ENCODE assay signal across 7 cellular contexts in genomic region chr17:68511671-68512246, GRCh38. TPM values are rescaled to one million over a fixed set of nuclear protein-coding genes. Genes with fewer than 3 reads are reported as not detected.
A peak's percentile ranks its signal among the peaks of the same experiment; 100 is the strongest.
DNase-seq lines count a peak whose midpoint lies in the region; FAIRE-seq and TF ChIP-seq lines count a peak whose summit lies in the region.

No MANE protein-coding gene starts in this region.

- no peak; the same call in 1 of the 2 replicates for TF ChIP-seq POLR2A in GM12891 (IDR thresholded peaks at IDR 0.05; ENCODE audit: low read depth, low read length)

- peak overlapping the region; percentile 93 for H3K27ac ChIP-seq in iPS-20b (ENCODE audit: low read length)
- peak overlapping the region; percentile 95 for H3K27ac ChIP-seq in small intestine (ENCODE audit: low read depth in 1 of 2, low read length in 1 of 2)

- peaks cover 7% of the 10 kb centered on the region; the same call in 1 of the 2 replicates for H3K4me1 ChIP-seq in iPS-20b (ENCODE audit: insufficient read depth, low read length)
- H3K4me1 ChIP-seq in small intestine (ENCODE audit: control insufficient read depth in 2 of 2, insufficient read depth in 1 of 2, low read depth in 1 of 2, low read length in 1 of 2) = peaks cover 0 to 2% of the 10 kb centered on the region in 2 donors

- H3K4me3 ChIP-seq in iPS-20b (ENCODE audit: low read length) = peak overlapping the region; percentile 87
- H3K4me3 ChIP-seq in small intestine (ENCODE audit: low read depth in 1 of 2, low read length in 2 of 2) = peak overlapping the region; percentile 81 to 89

- 0 to 1% (median 0%) methylated on average over 40 to 49 of the region's 49 CpGs for WGBS in small intestine, 3 donors

- DNase-seq in GM12891 (ENCODE audit: insufficient read length, low spot score) (peak; percentile 49), HEK293T (ENCODE audit: extremely low spot score) (peak; percentile 66), NCI-H1092 (lab: John Stamatoyannopoulos, UW) (peak; percentile 89), T-helper 2 cell (peak; percentile 39 to 76 (median 72)), brain pericyte (ENCODE audit: low read depth, low spot score) (peak; percentile 50), small intestine (no peak)

- H3K9ac ChIP-seq in iPS-20b (ENCODE audit: low read depth, low read length) = peak overlapping the region; percentile 87; the same call in 1 of the 2 replicates

- CTCF ChIA-PET in HEK293T (lab: Yijun Ruan, JAX) = interaction anchor here (0.9 kb wide), 1 partner anchor 24 kb away, joined by 5 read pairs; no protein-coding TSS in a partner anchor

- H3K36me3 ChIP-seq in iPS-20b (ENCODE audit: insufficient read depth, low read depth, low read length) (peaks cover 21% of the 10 kb centered on the region), small intestine (ENCODE audit: control insufficient read depth in 2 of 2, insufficient read depth in 2 of 2, low read length in 2 of 2) (peaks cover 0 to 2% of the 10 kb centered on the region in 2 donors)

- H3K27me3 ChIP-seq in iPS-20b (ENCODE audit: insufficient read depth, low read length) (no peaks in the 10 kb centered on the region), small intestine (ENCODE audit: control insufficient read depth in 2 of 2, insufficient read depth in 2 of 2, low read length in 2 of 2) (no peaks in the 10 kb centered on the region)

- POLR2A ChIA-PET in HEK293T (lab: Yijun Ruan, JAX) = interaction anchor here (0.7 to 1.8 kb wide), 12 partner anchors 10 to 264 kb away, joined by 3 to 15 read pairs (median 4); partner anchors contain the start of genes AMZ2 and FAM20A

- H3K9me3 ChIP-seq in iPS-20b (ENCODE audit: insufficient read depth, low read depth, low read length) = no peaks in the 10 kb centered on the region
- no peaks in the 10 kb centered on the region for H3K9me3 ChIP-seq in small intestine (ENCODE audit: control insufficient read depth, low read depth)

- FAIRE-seq in GM12891 (lab: Jason Lieb, UNC) (peak; percentile 28), small intestine (lab: Jason Lieb, UNC) (no peak)

TF ChIP-seq in GM12891, 5 proteins besides CTCF, POLR2A, EP300 and RAD21:
- no peak for TF ChIP-seq POU2F2 (IDR thresholded peaks at IDR 0.05; ENCODE audit: low read depth, low read length)
- no peak for TF ChIP-seq POLR2AphosphoS5 (IDR thresholded peaks at IDR 0.05; ENCODE audit: low read depth, low read length)
- no peak for TF ChIP-seq PAX5 (IDR thresholded peaks at IDR 0.05; ENCODE audit: insufficient read depth, low read length, severe bottlenecking)
- no peak for TF ChIP-seq TAF1 (IDR thresholded peaks at IDR 0.05; ENCODE audit: low read depth, low read length)
- TF ChIP-seq SPI1 (IDR thresholded peaks at IDR 0.05; ENCODE audit: low read depth, low read length) = no peak

TF ChIP-seq in HEK293T, 16 proteins besides CTCF, POLR2A, EP300 and RAD21:
- TF ChIP-seq FOXK2 (IDR thresholded peaks at IDR 0.05) = no peak
- no peak for TF ChIP-seq LEF1 (IDR thresholded peaks at IDR 0.05; ENCODE audit: borderline replicate concordance)
- peak; percentile 99 for TF ChIP-seq L3MBTL2 (conservative IDR thresholded peaks at IDR 0.05)
- TF ChIP-seq CTBP1 (IDR thresholded peaks at IDR 0.05; ENCODE audit: borderline replicate concordance) = peak; percentile 84
- no peak for TF ChIP-seq ELF4 (IDR thresholded peaks at IDR 0.05)
- TF ChIP-seq SP1 (IDR thresholded peaks at IDR 0.05) = no peak
- TF ChIP-seq FOXM1 (IDR thresholded peaks at IDR 0.05; ENCODE audit: borderline replicate concordance) = peak; percentile 77; the same call in 1 of the 2 replicates
- TF ChIP-seq TARDBP (IDR thresholded peaks at IDR 0.05) = no peak

RNA-seq across cellular contexts. Expression of gene PRKAR1A, which starts 0.5 kb away (rescaled TPM):
- polyA plus RNA-seq in GM12891 (2012; ENCODE audit: low read depth, missing spikeins) = 75.4 TPM
- 10 to 100 TPM; 22.4 to 61.6 (median 32.7) TPM for polyA plus RNA-seq in small intestine

RNA-seq across cellular contexts. Expression of gene WIPI1, which starts 54.5 kb away (rescaled TPM):
- 12.2 TPM for polyA plus RNA-seq in GM12891 (2012; ENCODE audit: low read depth, missing spikeins)
- 10 to 100 TPM; 11.6 to 21.6 (median 18.1) TPM for polyA plus RNA-seq in small intestine
